In the genomic region with DNA sequence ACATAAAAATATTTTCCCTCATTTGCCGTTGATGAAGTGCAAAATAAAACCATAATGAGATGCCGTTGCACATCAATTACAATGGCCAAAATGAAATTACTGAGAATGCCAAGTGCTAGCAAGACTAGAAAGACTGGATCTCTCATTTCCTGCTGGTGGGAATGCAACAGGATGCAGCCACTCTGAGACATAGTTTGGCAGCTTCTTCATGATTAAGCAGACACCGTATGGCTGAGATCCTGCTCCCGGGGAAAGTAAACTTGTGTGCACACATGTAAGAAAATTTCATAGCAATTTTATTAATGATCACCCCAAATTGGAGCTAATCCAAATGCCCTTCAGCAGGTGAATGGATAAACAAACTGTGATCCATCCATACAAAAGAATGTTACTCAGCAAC, we compare ENCODE assay signal across 26 cellular contexts.
"Had no signal": no experiment of that assay in that cellular context is flagged by ENCODE, and none has a peak within 500 bp of the region (broad histone marks: within the 10 kb centered on the region; RNA-seq: fewer than 3 reads in every experiment).

No MANE protein-coding gene starts in this region.

- H3K27me3 ChIP-seq: cardiac muscle cell, ovary, sigmoid colon, thyroid gland, upper lobe of right lung had no signal

- DNase-seq: activated CD4-positive, alpha-beta T cell treated with anti-CD3 and anti-CD28 coated beads for 36 hours; activated CD4-positive, CD25-positive, alpha-beta regulatory T cell; activated CD8-positive, alpha-beta memory T cell treated with anti-CD3 and anti-CD28 coated beads, Interleukin-2, amount 10 ng/mL, durations not matched to agents 7 days and 5 days; activated CD8-positive, alpha-beta T cell treated with anti-CD3 and anti-CD28 coated beads, Interleukin-2, amount 10 ng/mL, durations not matched to agents 7 days and 5 days; activated naive CD4-positive, alpha-beta T cell; activated T-cell treated with anti-CD3 and anti-CD28 coated beads, Interleukin-2, amount 50 U/mL, for 48 hours; anterior cingulate cortex; cortex of kidney; effector memory CD8-positive, alpha-beta T cell; foreskin fibroblast; head of caudate nucleus; hippocampal formation; mammary epithelial cell; naive thymus-derived CD4-positive, alpha-beta T cell; ovary; psoas muscle; sigmoid colon; small intestine; stimulated activated CD4-positive, alpha-beta T cell treated with anti-CD3 and anti-CD28 coated beads, Interleukin-4, amount 100 ng/mL, for 24 hours; stomach; thyroid gland; upper lobe of right lung had no signal

- FAIRE-seq: kidney, small intestine had no signal

- H3K4me3 ChIP-seq: cardiac muscle cell, ovary, psoas muscle, sigmoid colon, stomach, thyroid gland, upper lobe of right lung had no signal

- ATAC-seq: activated CD4-positive, alpha-beta T cell treated with anti-CD3 and anti-CD28 coated beads for 36 hours; activated CD8-positive, alpha-beta memory T cell treated with anti-CD3 and anti-CD28 coated beads, Interleukin-2, amount 10 ng/mL, durations not matched to agents 7 days and 5 days; activated CD8-positive, alpha-beta T cell treated with anti-CD3 and anti-CD28 coated beads, Interleukin-2, amount 10 ng/mL, durations not matched to agents 7 days and 5 days; effector memory CD8-positive, alpha-beta T cell; left colon; naive thymus-derived CD4-positive, alpha-beta T cell; psoas muscle; stimulated activated effector memory CD8-positive, alpha-beta T cell treated with anti-CD3 and anti-CD28 coated beads, Interleukin-12 subunit alpha, Interleukin-12 subunit beta, amount 100 ng/mL, for 72 hours; upper lobe of right lung had no signal

- H3K27ac ChIP-seq: cardiac muscle cell, ovary, psoas muscle, sigmoid colon, stomach, thyroid gland, upper lobe of right lung had no signal

- H3K4me1 ChIP-seq: psoas muscle, sigmoid colon, stomach, thyroid gland, upper lobe of right lung had no signal

- H3K36me3 ChIP-seq: cardiac muscle cell, ovary, sigmoid colon, stomach, thyroid gland, upper lobe of right lung had no signal

- H3K9me3 ChIP-seq: ovary, psoas muscle, sigmoid colon, stomach, thyroid gland, upper lobe of right lung had no signal
